In the genomic region with DNA sequence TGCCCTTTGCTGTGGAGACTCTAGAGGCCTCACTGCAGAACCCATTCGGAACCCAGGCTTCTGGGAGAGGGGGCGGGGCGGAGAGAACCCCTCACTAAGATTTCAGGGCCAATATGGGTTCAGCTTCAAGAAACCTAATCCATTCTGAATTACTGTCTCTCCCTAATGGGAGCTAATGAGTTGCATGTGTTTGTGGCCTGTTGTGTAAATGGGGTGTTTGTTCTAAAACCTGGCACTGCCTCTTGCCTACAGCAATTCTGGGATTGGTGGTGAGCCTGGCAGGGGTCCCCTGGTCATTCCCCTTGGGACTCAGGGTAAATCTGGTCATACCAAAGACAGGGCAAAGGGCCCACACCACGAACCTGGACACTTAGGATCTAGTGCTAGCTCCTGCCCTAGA, we compare ENCODE assay signal across 13 cellular contexts. TPM values are rescaled to one million over a fixed set of nuclear protein-coding genes. Genes with fewer than 3 reads are reported as not detected.
DNase-seq lines count a peak whose midpoint lies in the region; ATAC-seq and TF ChIP-seq lines count a peak whose summit lies in the region.
"Had no signal": no experiment of that assay in that cellular context is flagged by ENCODE, and none has a peak within 500 bp of the region (broad histone marks: within the 10 kb centered on the region; RNA-seq: fewer than 3 reads in every experiment).

No MANE protein-coding gene starts in this region.

- no peak for TF ChIP-seq EP300 in gastroesophageal sphincter (IDR thresholded peaks at IDR 0.05)

- H3K27me3 ChIP-seq in AG04450 (ENCODE audit: control insufficient read depth, insufficient read depth, low read length) (peaks cover 9% of the 10 kb centered on the region), HUES64 (ENCODE audit: insufficient read depth, low read length) (no peaks in the 10 kb centered on the region), gastroesophageal sphincter (peaks cover 5% of the 10 kb centered on the region), prostate gland (replicated peaks; ENCODE audit: insufficient read depth) (peaks cover 2% of the 10 kb centered on the region)

- POLR2A ChIA-PET in AG04450 (lab: Yijun Ruan, JAX): interaction anchor here (0.6 to 2.9 kb wide), 11 partner anchors 9 to 822 kb away, joined by 3 to 32 read pairs (median 9); a partner anchor contains a TSS

- no peak for ATAC-seq in gastroesophageal sphincter
- ATAC-seq in esophagus mucosa: no peak
- ATAC-seq in HG03520 (IDR thresholded peaks at IDR 0.05; ENCODE audit: unreplicated experiment): no peak

- no peak for TF ChIP-seq POLR2A in gastroesophageal sphincter (IDR thresholded peaks at IDR 0.05)
- no peak for TF ChIP-seq POLR2A in prostate gland (IDR thresholded peaks at IDR 0.05)

- no peaks in the 10 kb centered on the region for H3K36me3 ChIP-seq in HUES64 (ENCODE audit: insufficient read depth, low read length)
- H3K36me3 ChIP-seq in gastroesophageal sphincter: peaks cover 0 to 9% of the 10 kb centered on the region in 2 donors
- no peaks in the 10 kb centered on the region for H3K36me3 ChIP-seq in prostate gland

- peaks cover 35% of the 10 kb centered on the region for H3K4me1 ChIP-seq in HUES64 (ENCODE audit: insufficient read depth, low read length)
- peaks cover 19 to 95% (median 50%) of the 10 kb centered on the region in 3 donors for H3K4me1 ChIP-seq in gastroesophageal sphincter
- no peaks in the 10 kb centered on the region for H3K4me1 ChIP-seq in prostate gland (replicated peaks)

- H3K9me3 ChIP-seq in AG04450 (ENCODE audit: control insufficient read depth, insufficient read depth, low read length): no peaks in the 10 kb centered on the region
- H3K9me3 ChIP-seq in HUES64 (ENCODE audit: insufficient read depth, low read depth, low read length): no peaks in the 10 kb centered on the region
- no peaks in the 10 kb centered on the region for H3K9me3 ChIP-seq in gastroesophageal sphincter
- no peaks in the 10 kb centered on the region for H3K9me3 ChIP-seq in prostate gland
- H3K9me3 ChIP-seq: SK-N-SH had no signal

- H3K9ac ChIP-seq in HUES64 (ENCODE audit: low read depth, low read length): peak overlapping the region; percentile 70; the same call in 1 of the 2 replicates
- H3K9ac ChIP-seq: SK-N-SH had no signal

- no peak overlapping the region; the same call in 1 of the 2 replicates for H3K4me3 ChIP-seq in AG04450 (ENCODE audit: low read depth, low read length)
- H3K4me3 ChIP-seq in HUES64 (ENCODE audit: low read length): peak overlapping the region; percentile 69
- peak overlapping the region; percentile 70 to 90 for H3K4me3 ChIP-seq in gastroesophageal sphincter
- H3K4me3 ChIP-seq in prostate gland: peak overlapping the region; percentile 42 to 48

- no peak for DNase-seq in AG04450 (ENCODE audit: low read depth, low spot score)
- no peak for DNase-seq in prostate gland (ENCODE audit: low spot score)
- no peak for DNase-seq in GDM1 (lab: John Stamatoyannopoulos, UW)
- no peak for DNase-seq in NCI-H2171 (lab: John Stamatoyannopoulos, UW)
- DNase-seq: activated CD4-positive, alpha-beta memory T cell treated with anti-CD3 and anti-CD28 coated beads, Interleukin-2, amount 10 ng/mL, durations not matched to agents 7 days and 5 days; CD4-positive, alpha-beta T cell; NCI-H1048; NCI-H526 had no signal

- H3K27ac ChIP-seq in AG04450 (ENCODE audit: low read depth, low read length): peak overlapping the region; percentile 91
- H3K27ac ChIP-seq in HUES64 (ENCODE audit: low read depth, low read length): no peak overlapping the region
- H3K27ac ChIP-seq in gastroesophageal sphincter: peak overlapping the region; percentile 89 to 99 (median 94)
- peak overlapping the region; percentile 78 to 87 for H3K27ac ChIP-seq in prostate gland

- intact Hi-C loops in prostate gland (cut with DNase I): no loop called here

- 65% methylated on average over 4 of the region's 4 CpGs for WGBS in HUES64
- WGBS in gastroesophageal sphincter (ENCODE audit: low coverage in 1 of 2), 2 donors: 30 to 50% methylated on average over 1 to 2 of the region's 4 CpGs
- 73% methylated on average over 4 of the region's 4 CpGs for WGBS in prostate gland

- CTCF ChIA-PET in AG04450 (lab: Charles Lee): interaction anchor here (1.0 to 4.1 kb wide), 5 partner anchors 10 to 33 kb away, joined by 3 to 27 read pairs (median 13); no protein-coding TSS in a partner anchor

- no peak for TF ChIP-seq CTCF in AG04450 (IDR thresholded peaks at IDR 0.05; ENCODE audit: low read depth, low read length)
- TF ChIP-seq CTCF in gastroesophageal sphincter (IDR thresholded peaks at IDR 0.05): no peak
- TF ChIP-seq CTCF in prostate gland (IDR thresholded peaks at IDR 0.05): no peak

RNA-seq across cellular contexts. Expression of a gene that starts 0.6 kb away (rescaled TPM):
- polyA plus RNA-seq in AG04450 (2011; rRNA removed): 11.4 and 13.8 TPM in 2 replicates
- 13.9 and 21.2 TPM in 2 replicates for polyA minus RNA-seq in AG04450 (2011; rRNA and poly(A)+ RNA removed)
- 8.9 TPM for polyA plus RNA-seq in HUES64 (2013, experiment 1 of 2)
- polyA plus RNA-seq in HUES64 (2013, experiment 2 of 2): 10.0 TPM
- total RNA-seq in gastroesophageal sphincter (100 to 1,000 TPM in 3 of 4 donors, 10 to 100 TPM in 1; 43.2 to 244 (median 179) TPM), prostate gland (100 to 1,000 TPM in 1 of 2 donors, 10 to 100 TPM in 1; 56.3 to 124 TPM), esophagus mucosa (1.5 TPM)
- total RNA-seq: activated CD4-positive, alpha-beta memory T cell treated with anti-CD3 and anti-CD28 coated beads, Interleukin-2, amount 10 ng/mL, durations not matched to agents 7 days and 5 days; CD4-positive, alpha-beta T cell had no signal
- polyA plus RNA-seq: SK-N-SH had no signal

RNA-seq across cellular contexts. Expression of a gene that starts 8.1 kb away (rescaled TPM):
- not detected in 2 replicates for polyA plus RNA-seq in AG04450 (2011; rRNA removed)
- 0.09 TPM in 1 of 2 replicates, not detected in the other for polyA minus RNA-seq in AG04450 (2011; rRNA and poly(A)+ RNA removed)
- not detected for polyA plus RNA-seq in HUES64 (2013, experiment 1 of 2)
- polyA plus RNA-seq in HUES64 (2013, experiment 2 of 2): not detected
- total RNA-seq in gastroesophageal sphincter: not detected
- under 1 TPM in 1 of 2 donors, not detected in 1; 0.57 TPM for total RNA-seq in prostate gland
- not detected for total RNA-seq in esophagus mucosa
- total RNA-seq: activated CD4-positive, alpha-beta memory T cell treated with anti-CD3 and anti-CD28 coated beads, Interleukin-2, amount 10 ng/mL, durations not matched to agents 7 days and 5 days; CD4-positive, alpha-beta T cell had no signal
- polyA plus RNA-seq: SK-N-SH had no signal

RNA-seq across cellular contexts. Expression of a gene that starts 23.2 kb away (rescaled TPM):
- 0.50 and 0.61 TPM in 2 replicates for polyA plus RNA-seq in AG04450 (2011; rRNA removed)
- polyA minus RNA-seq in AG04450 (2011; rRNA and poly(A)+ RNA removed): 0.48 TPM in 1 of 2 replicates, not detected in the other
- not detected for polyA plus RNA-seq in HUES64 (2013, experiment 1 of 2)
- polyA plus RNA-seq in HUES64 (2013, experiment 2 of 2): not detected
- total RNA-seq in gastroesophageal sphincter (not detected), prostate gland (under 1 TPM in 1 of 2 donors, not detected in 1; 0.68 TPM), esophagus mucosa (not detected)
- total RNA-seq: activated CD4-positive, alpha-beta memory T cell treated with anti-CD3 and anti-CD28 coated beads, Interleukin-2, amount 10 ng/mL, durations not matched to agents 7 days and 5 days; CD4-positive, alpha-beta T cell had no signal
- polyA plus RNA-seq: SK-N-SH had no signal

RNA-seq across cellular contexts. Expression of a gene that starts 39.0 kb away (rescaled TPM):
- polyA plus RNA-seq in AG04450 (2011; rRNA removed): 11.6 and 15.3 TPM in 2 replicates
- polyA minus RNA-seq in AG04450 (2011; rRNA and poly(A)+ RNA removed): 6.3 and 17.1 TPM in 2 replicates
- 10.7 TPM for polyA plus RNA-seq in HUES64 (2013, experiment 1 of 2)
- polyA plus RNA-seq in HUES64 (2013, experiment 2 of 2): 12.8 TPM
- 10 to 100 TPM; 21.1 to 36.9 (median 29.4) TPM for total RNA-seq in gastroesophageal sphincter
- total RNA-seq in prostate gland: 10 to 100 TPM; 31.0 to 37.9 TPM
- total RNA-seq in esophagus mucosa: 9.8 TPM

RNA-seq across cellular contexts. Expression of a gene that starts 46.6 kb away (rescaled TPM):
- polyA plus RNA-seq in AG04450 (2011; rRNA removed): 0.46 and 0.55 TPM in 2 replicates
- polyA minus RNA-seq in AG04450 (2011; rRNA and poly(A)+ RNA removed): 1.4 TPM in 2 replicates
- 0.65 TPM for polyA plus RNA-seq in HUES64 (2013, experiment 1 of 2)
- 0.70 TPM for polyA plus RNA-seq in HUES64 (2013, experiment 2 of 2)
- total RNA-seq in gastroesophageal sphincter (1 to 10 TPM in 3 of 4 donors, under 1 TPM in 1; 0.12 to 7.5 (median 3.0) TPM), prostate gland (1 to 10 TPM; 1.9 to 8.5 TPM), esophagus mucosa (1.8 TPM)

Comparison
In these comparisons a context has a peak if more than half of its experiments do, and no peak if none do; other contexts are left out.
1. RNA of a gene that starts 0.6 kb away (total RNA-seq): 43.2 to 244 TPM in gastroesophageal sphincter and 56.3 to 124 TPM in prostate gland; 1.5 TPM in esophagus mucosa (single experiment); every median in the first group is over 10 times any median in the second.